In the genomic region with DNA sequence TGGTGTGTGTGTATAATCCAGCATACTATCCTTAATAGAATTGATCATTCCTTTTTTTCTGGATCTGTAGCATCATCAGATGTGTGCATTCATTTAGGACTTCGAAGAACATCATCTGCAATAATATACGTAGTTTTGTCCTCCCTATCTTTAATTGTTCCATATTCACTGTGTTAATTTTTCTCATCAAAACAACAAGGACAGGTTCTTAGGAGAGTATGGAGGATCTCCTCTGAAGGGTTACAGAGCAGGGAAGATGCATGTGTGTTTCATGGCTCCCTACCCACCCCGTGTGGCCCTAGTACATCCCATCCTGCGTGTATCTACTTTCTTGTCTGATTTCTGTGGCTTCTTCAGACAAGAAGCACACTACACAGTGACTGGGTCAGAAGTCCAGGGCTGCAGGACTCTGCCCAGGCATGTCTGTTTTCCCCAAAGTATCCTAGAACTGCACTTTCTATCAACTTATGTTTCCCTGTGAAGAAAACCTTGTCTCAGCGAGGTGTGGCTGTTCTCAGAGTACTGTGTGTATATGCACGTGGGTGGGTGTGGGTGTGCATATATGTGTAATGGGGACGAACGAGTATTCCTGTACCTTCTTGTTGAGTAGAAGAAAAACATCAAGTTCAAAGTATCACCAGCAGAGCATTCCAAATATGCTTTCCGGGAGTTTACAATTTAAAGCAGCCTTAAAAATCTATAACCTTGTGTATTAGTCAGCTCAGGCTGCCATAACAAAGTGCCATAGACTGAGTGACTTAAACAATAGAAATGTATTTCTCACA, we compare ENCODE assay signal across 19 cellular contexts.
A peak's percentile ranks its signal among the peaks of the same experiment; 100 is the strongest.
DNase-seq lines count a peak whose midpoint lies in the region; ATAC-seq and TF ChIP-seq lines count a peak whose summit lies in the region.
"Had no signal": no experiment of that assay in that cellular context is flagged by ENCODE, and none has a peak within 500 bp of the region (broad histone marks: within the 10 kb centered on the region; RNA-seq: fewer than 3 reads in every experiment).

No MANE protein-coding gene starts in this region.

- ATAC-seq in GM18517 (IDR thresholded peaks at IDR 0.05; ENCODE audit: unreplicated experiment): no peak
- ATAC-seq in GM18909 (IDR thresholded peaks at IDR 0.05; ENCODE audit: poor library complexity, unreplicated experiment): no peak
- ATAC-seq: Panc1 had no signal

- POLR2A ChIA-PET in Caco-2 (lab: Charles Lee): no interaction called here

- H3K27ac ChIP-seq in WERI-Rb-1: peak overlapping the region; percentile 12; the same call in 1 of the 2 replicates
- H3K27ac ChIP-seq in esophagus (ENCODE audit: low read depth in 2 of 2, low read length in 1 of 2): peak overlapping the region; percentile 80 to 83
- H3K27ac ChIP-seq: ovary, stomach had no signal

- CTCF ChIA-PET in Caco-2 (lab: Charles Lee): no interaction called here

- H3K36me3 ChIP-seq in Caco-2 (ENCODE audit: control insufficient read depth, insufficient read depth, low read length) (0 out of 2 replicates have a peak, but pooled peaks cover 1% of the 10 kb centered on the region), WERI-Rb-1 (no peaks in the 10 kb centered on the region), esophagus (ENCODE audit: control insufficient read depth in 2 of 2, insufficient read depth in 2 of 2, low read length in 1 of 2) (no peaks in the 10 kb centered on the region)
- H3K36me3 ChIP-seq: HAP-1, ovary had no signal

- H3K4me3 ChIP-seq in Caco-2 (ENCODE audit: low read depth, low read length) (no peak overlapping the region), WERI-Rb-1 (ENCODE audit: low read depth, low read length) (no peak overlapping the region), esophagus (ENCODE audit: low read depth in 1 of 2, low read length in 2 of 2) (no peak overlapping the region)
- H3K4me3 ChIP-seq: HAP-1, ovary, stomach had no signal

- H3K4me1 Mint-ChIP-seq in Caco-2 (ENCODE audit: low read depth, unreplicated experiment): peaks cover 28% of the 10 kb centered on the region
- H3K4me1 Mint-ChIP-seq in immature natural killer cell: no peaks in the 10 kb centered on the region
- H3K4me1 Mint-ChIP-seq: activated naive CD8-positive, alpha-beta T cell treated with anti-CD3 and anti-CD28 coated beads for 36 hours; memory B cell had no signal

- H3K9me3 Mint-ChIP-seq in Caco-2 (ENCODE audit: unreplicated experiment) (no peaks in the 10 kb centered on the region), immature natural killer cell (peaks cover 5 to 16% (median 11%) of the 10 kb centered on the region in 6 donors)

- WGBS in esophagus, 2 donors: 68 to 84% methylated on average over 9 of the region's 9 CpGs

- no peaks in the 10 kb centered on the region for H3K27me3 Mint-ChIP-seq in Caco-2 (ENCODE audit: insufficient read depth, unreplicated experiment)
- peaks cover 0 to 5% (median 2%) of the 10 kb centered on the region in 3 donors for H3K27me3 Mint-ChIP-seq in immature natural killer cell (ENCODE audit: low read depth in 3 of 3)
- H3K27me3 Mint-ChIP-seq: activated naive CD8-positive, alpha-beta T cell treated with anti-CD3 and anti-CD28 coated beads for 36 hours; memory B cell had no signal

- H3K4me3 Mint-ChIP-seq in Caco-2 (ENCODE audit: unreplicated experiment) (no peak overlapping the region), immature natural killer cell (no peak overlapping the region)
- H3K4me3 Mint-ChIP-seq: activated naive CD8-positive, alpha-beta T cell treated with anti-CD3 and anti-CD28 coated beads for 36 hours; memory B cell had no signal

- H3K27ac Mint-ChIP-seq in Caco-2 (ENCODE audit: unreplicated experiment): peak overlapping the region; percentile 84
- H3K27ac Mint-ChIP-seq in immature natural killer cell: no peak overlapping the region
- H3K27ac Mint-ChIP-seq: activated naive CD8-positive, alpha-beta T cell treated with anti-CD3 and anti-CD28 coated beads for 36 hours; memory B cell had no signal

- TF ChIP-seq CTCF in Caco-2 (IDR thresholded peaks at IDR 0.05; ENCODE audit: insufficient read depth in 1 of 2, low read depth in 1 of 2, low read length in 1 of 2, severe bottlenecking in 1 of 2, unreplicated experiment in 1 of 2) (no peak), WERI-Rb-1 (IDR thresholded peaks at IDR 0.05; ENCODE audit: low read depth, low read length) (no peak)

- H3K4me1 ChIP-seq in Caco-2: peaks cover 42% of the 10 kb centered on the region
- peaks cover 0 to 10% of the 10 kb centered on the region in 2 donors for H3K4me1 ChIP-seq in esophagus (ENCODE audit: control insufficient read depth in 2 of 2, insufficient read depth in 2 of 2, low read length in 1 of 2)
- H3K4me1 ChIP-seq: HAP-1, stomach had no signal

- H3K9me3 ChIP-seq in Caco-2 (peaks cover 9% of the 10 kb centered on the region), WERI-Rb-1 (ENCODE audit: severe bottlenecking) (no peaks in the 10 kb centered on the region), esophagus (ENCODE audit: control insufficient read depth in 2 of 2, insufficient read depth in 1 of 2, low read depth in 1 of 2, low read length in 1 of 2) (no peaks in the 10 kb centered on the region)
- H3K9me3 ChIP-seq: HAP-1, ovary had no signal

- H3K27me3 ChIP-seq in Caco-2 (replicated peaks; ENCODE audit: control insufficient read depth, insufficient read depth, low read length) (no peaks in the 10 kb centered on the region), WERI-Rb-1 (ENCODE audit: insufficient read depth, low read depth, severe bottlenecking) (no peaks in the 10 kb centered on the region), esophagus (ENCODE audit: control insufficient read depth in 1 of 2, insufficient read depth in 2 of 2, low read length in 2 of 2) (no peaks in the 10 kb centered on the region)
- H3K27me3 ChIP-seq: ovary, stomach had no signal

- DNase-seq in Caco-2 (peak in 1 of 2 experiments; percentile 54), WERI-Rb-1 (no peak), myocyte (ENCODE audit: low read depth) (peak; percentile 38), immature natural killer cell (no peak)
- no peak for DNase-seq in effector CD4-positive, alpha-beta T cell
- DNase-seq: activated CD8-positive, alpha-beta memory T cell treated with anti-CD3 and anti-CD28 coated beads, Interleukin-2, amount 50 U/mL, for 4 hours; activated naive CD8-positive, alpha-beta T cell treated with anti-CD3 and anti-CD28 coated beads for 36 hours; cortex of kidney; NCI-H146; NCI-H510A; ovary; stomach; SW 1271 had no signal

- BruUV-seq in Caco-2 (replicated peaks; lab: Mats Ljungman, UMichigan): no TSS peak

- peaks cover 20% of the 10 kb centered on the region for H3K36me3 Mint-ChIP-seq in Caco-2 (ENCODE audit: insufficient read depth, unreplicated experiment)
- H3K36me3 Mint-ChIP-seq in immature natural killer cell: peaks cover 5 to 10% (median 6%) of the 10 kb centered on the region in 3 donors

- intact Hi-C loops in Caco-2 (cut with micrococcal nuclease; ENCODE audit: unreplicated experiment): loop anchor here (2.0 to 5.0 kb wide), 2 partner anchors 55 to 96 kb away; no protein-coding TSS in a partner anchor
